In the genomic region with DNA sequence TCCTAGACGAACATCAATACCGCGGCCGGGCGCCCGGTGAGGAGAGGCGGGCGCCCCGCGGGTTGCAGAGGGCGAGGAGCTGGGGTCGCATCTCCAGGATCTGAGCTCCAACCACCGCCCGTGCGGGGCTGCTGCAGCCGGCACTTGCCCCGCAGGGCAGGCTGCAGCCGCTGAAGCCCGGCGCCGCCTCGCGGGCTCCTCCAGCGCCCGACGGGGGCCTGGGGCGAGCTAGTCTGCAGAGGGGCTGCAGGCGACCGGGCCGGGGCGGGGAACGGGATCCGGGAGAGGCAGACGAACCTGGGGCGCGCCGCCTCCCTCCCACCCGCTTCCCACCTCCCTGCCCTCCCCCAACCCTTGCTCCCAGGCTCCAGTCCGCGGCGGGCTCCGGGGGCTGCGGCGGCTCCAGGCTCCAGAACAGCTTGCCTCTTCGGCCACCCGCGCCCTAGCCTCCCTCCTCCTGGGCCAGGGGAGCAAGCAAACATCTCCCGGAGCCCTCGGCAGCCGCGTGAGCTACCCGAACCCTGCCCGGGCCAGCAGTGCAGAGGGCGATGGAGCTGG, we compare ENCODE assay signal across 9 cellular contexts. TPM values are rescaled to one million over a fixed set of nuclear protein-coding genes. Genes with fewer than 3 reads are reported as not detected.
DNase-seq lines count a peak whose midpoint lies in the region; ATAC-seq, FAIRE-seq and TF ChIP-seq lines count a peak whose summit lies in the region.
"Had no signal": no experiment of that assay in that cellular context is flagged by ENCODE, and none has a peak within 500 bp of the region (broad histone marks: within the 10 kb centered on the region; RNA-seq: fewer than 3 reads in every experiment).

No MANE protein-coding gene starts in this region.

- H4K20me1 ChIP-seq in fibroblast of lung (ENCODE audit: control insufficient read depth, extremely low read depth, insufficient read depth, low read length) (no peaks in the 10 kb centered on the region), neural progenitor cell (ENCODE audit: low read depth) (peaks cover 44% of the 10 kb centered on the region)

- H3K9me3 ChIP-seq in fibroblast of lung (ENCODE audit: control insufficient read depth, insufficient read depth, low read depth, low read length), result no peaks in the 10 kb centered on the region
- H3K9me3 ChIP-seq in neural progenitor cell (ENCODE audit: low read depth), result no peaks in the 10 kb centered on the region

- no peak for ATAC-seq in GM21390 (IDR thresholded peaks at IDR 0.05; ENCODE audit: unreplicated experiment)

- H3K27me3 Mint-ChIP-seq in neural progenitor cell (ENCODE audit: insufficient read depth, low read depth), result peaks cover 4% of the 10 kb centered on the region

- H3K4me1 ChIP-seq in fibroblast of lung (ENCODE audit: control insufficient read depth, extremely low read depth, insufficient read depth, low read length) (peaks cover 5% of the 10 kb centered on the region), neural progenitor cell (peaks cover 27% of the 10 kb centered on the region)

- H3K9me3 Mint-ChIP-seq in neural progenitor cell, result no peaks in the 10 kb centered on the region

- H3K4me3 Mint-ChIP-seq in neural progenitor cell, result peak overlapping the region; percentile 95

- H2AFZ ChIP-seq in fibroblast of lung (ENCODE audit: low read length) (peak overlapping the region; percentile 76), neural progenitor cell (replicated peaks) (peak overlapping the region; percentile 100)

- no peak for TF ChIP-seq CTCF in fibroblast of lung (conservative IDR thresholded peaks at IDR 0.05 in 1 of 2, IDR thresholded peaks at IDR 0.05 in 1 of 2; ENCODE audit: low read depth in 1 of 2, low read length in 2 of 2)
- peak; percentile 16 for TF ChIP-seq CTCF in neural progenitor cell (IDR thresholded peaks at IDR 0.05)

- DNase-seq in DMS53 treated with DMSO at 0.1 percent for 48 hours (lab: John Stamatoyannopoulos, UW; ENCODE audit: unreplicated experiment) (peak; percentile 51), NCI-H526 treated with DMSO at 0.1 percent for 48 hours (lab: John Stamatoyannopoulos, UW) (peak; percentile 43), fibroblast of lung (ENCODE audit: low read depth in 2 of 2) (no peak), neural progenitor cell (ENCODE audit: low spot score) (peak; percentile 74), AG08395 (ENCODE audit: low spot score) (no peak), HCEC 1CT (no peak), GM19239 (ENCODE audit: insufficient read length, low spot score) (no peak)

- H3K4me3 ChIP-seq in fibroblast of lung (replicated peaks in 1 of 4; ENCODE audit: control extremely low read depth in 1 of 4, insufficient read depth in 1 of 4, low read depth in 3 of 4, low read length in 4 of 4) (peak overlapping the region; percentile 66 to 92 (median 85)), neural progenitor cell (peak overlapping the region; percentile 78)

- H3K79me2 ChIP-seq in fibroblast of lung (ENCODE audit: control insufficient read depth, insufficient read depth, low read length) (peaks cover 34% of the 10 kb centered on the region), neural progenitor cell (ENCODE audit: low read depth) (no peaks in the 10 kb centered on the region)

- no peak for FAIRE-seq in GM19239 (lab: Jason Lieb, UNC)
- FAIRE-seq: colon had no signal

- H3F3A ChIP-seq in neural progenitor cell (ENCODE audit: low read depth), result peaks cover 25% of the 10 kb centered on the region

- peak overlapping the region; percentile 97 for H3K4me2 ChIP-seq in fibroblast of lung (ENCODE audit: extremely low read depth, insufficient read depth, low read length)
- H3K4me2 ChIP-seq in neural progenitor cell, result peak overlapping the region; percentile 95

- no peaks in the 10 kb centered on the region for H3K36me3 Mint-ChIP-seq in neural progenitor cell

- H3K27ac Mint-ChIP-seq in neural progenitor cell, result no peak overlapping the region

- H3K36me3 ChIP-seq in fibroblast of lung (ENCODE audit: control insufficient read depth, insufficient read depth, low read length) (no peaks in the 10 kb centered on the region), neural progenitor cell (no peaks in the 10 kb centered on the region)

- H3K27me3 ChIP-seq in fibroblast of lung (ENCODE audit: control insufficient read depth, insufficient read depth, low read length) (no peaks in the 10 kb centered on the region), neural progenitor cell (peaks cover 85% of the 10 kb centered on the region)

- peaks cover 39% of the 10 kb centered on the region for H3K4me1 Mint-ChIP-seq in neural progenitor cell

- H3K27ac ChIP-seq in fibroblast of lung (ENCODE audit: insufficient read depth, low read length) (peak overlapping the region; percentile 91), neural progenitor cell (no peak overlapping the region)

- H3K9ac ChIP-seq in fibroblast of lung (ENCODE audit: insufficient read depth, low read length) (peak overlapping the region; percentile 92), neural progenitor cell (peak overlapping the region; percentile 37)

RNA-seq across cellular contexts. Expression of gene TENM4, which starts 0.9 kb away (rescaled TPM):
- total RNA-seq in fibroblast of lung (48.3 and 48.4 TPM in 2 replicates), neural progenitor cell (ENCODE audit: low replicate concordance) (5.1 and 16.6 TPM in 2 replicates)
- 4.6 and 10.7 TPM in 2 replicates for polyA plus RNA-seq in fibroblast of lung
- polyA plus RNA-seq in fibroblast of lung (2012), result 7.1 and 11.9 TPM in 2 replicates
- polyA minus RNA-seq in fibroblast of lung (ENCODE audit: low replicate concordance), result 24.9 and 60.2 TPM in 2 replicates

Comparison
In these comparisons a context has a peak if more than half of its experiments do, and no peak if none do; other contexts are left out.
1. DNase-seq: peak in DMS53 treated with DMSO at 0.1 percent for 48 hours (single experiment), NCI-H526 treated with DMSO at 0.1 percent for 48 hours (single experiment) and neural progenitor cell (single experiment); none in fibroblast of lung (0 of 2), AG08395 (single experiment), HCEC 1CT (single experiment) and GM19239 (single experiment).